12 cellular contexts compared by ENCODE assay signal in genomic region chr3:106560451-106560966, GRCh38.
DNase-seq lines count a peak whose midpoint lies in the region; ATAC-seq and TF ChIP-seq lines count a peak whose summit lies in the region.
"Had no signal": no experiment of that assay in that cellular context is flagged by ENCODE, and none has a peak within 500 bp of the region (broad histone marks: within the 10 kb centered on the region; RNA-seq: fewer than 3 reads in every experiment).

No MANE protein-coding gene starts in this region.

- no peak overlapping the region for H2AFZ ChIP-seq in osteoblast (ENCODE audit: low read length)

- H3K36me3 ChIP-seq in osteoblast (ENCODE audit: insufficient read depth, low read length): no peaks in the 10 kb centered on the region
- H3K36me3 ChIP-seq: uterus had no signal

- peak overlapping the region; percentile 51 for H3K27ac ChIP-seq in osteoblast (ENCODE audit: low read depth, low read length)
- H3K27ac ChIP-seq in dorsolateral prefrontal cortex: no peak overlapping the region
- H3K27ac ChIP-seq: uterus had no signal

- H3K4me3 ChIP-seq in osteoblast (ENCODE audit: insufficient read depth, low read length): no peak overlapping the region
- no peak overlapping the region for H3K4me3 ChIP-seq in dorsolateral prefrontal cortex
- H3K4me3 ChIP-seq: uterus had no signal

- ATAC-seq in GM18868 (IDR thresholded peaks at IDR 0.05; ENCODE audit: unreplicated experiment) (no peak), HG02759 (IDR thresholded peaks at IDR 0.05; ENCODE audit: unreplicated experiment) (no peak)

- H4K20me1 ChIP-seq in osteoblast (ENCODE audit: insufficient read depth, low read length): no peaks in the 10 kb centered on the region

- DNase-seq in ELR (ENCODE audit: low read depth): peak; percentile 86
- DNase-seq in NCI-H460 (ENCODE audit: extremely low read depth, low read depth): peak; percentile 57
- peak; percentile 82 for DNase-seq in dedifferentiated amniotic fluid mesenchymal stem cell (ENCODE audit: extremely low spot score)
- DNase-seq in osteoblast (ENCODE audit: insufficient read length, low spot score, missing footprints): peak; percentile 43
- DNase-seq in dorsolateral prefrontal cortex: no peak
- no peak for DNase-seq in NCI-H1436 treated with DMSO at 0.1 percent for 48 hours (lab: John Stamatoyannopoulos, UW)
- DNase-seq: activated CD8-positive, alpha-beta memory T cell treated with anti-CD3 and anti-CD28 coated beads for 24 hours; head of caudate nucleus; NCI-H2081 treated with DMSO at 0.1 percent for 48 hours; uterus had no signal

- TF ChIP-seq CTCF in osteoblast (IDR thresholded peaks at IDR 0.05; ENCODE audit: extremely low read depth, low read depth, low read length): no peak
- no peak for TF ChIP-seq CTCF in dorsolateral prefrontal cortex (IDR thresholded peaks at IDR 0.05 in 54 of 56, conservative IDR thresholded peaks at IDR 0.05 in 2 of 56; ENCODE audit: low read depth in 1 of 56, partially characterized antibody in 56 of 56)

- H3K79me2 ChIP-seq in osteoblast (ENCODE audit: insufficient read depth, low read length): no peaks in the 10 kb centered on the region

- H3K9me3 ChIP-seq in osteoblast (ENCODE audit: low read depth, low read length): no peaks in the 10 kb centered on the region

- no peaks in the 10 kb centered on the region for H3K27me3 ChIP-seq in osteoblast (ENCODE audit: insufficient read depth, low read length)
- no peaks in the 10 kb centered on the region for H3K27me3 ChIP-seq in dorsolateral prefrontal cortex
- H3K27me3 ChIP-seq: uterus had no signal

- peaks cover 15% of the 10 kb centered on the region for H3K4me1 ChIP-seq in osteoblast (ENCODE audit: insufficient read depth, low read length)
- H3K4me1 ChIP-seq: uterus had no signal

- intact Hi-C loops in dorsolateral prefrontal cortex (cut with DNase I): no loop called here

- H3K4me2 ChIP-seq in osteoblast (ENCODE audit: insufficient read depth, low read length): peak overlapping the region; percentile 5

Comparison
In these comparisons a context has a peak if more than half of its experiments do, and no peak if none do; other contexts are left out.
1. DNase-seq: peak in ELR (single experiment), NCI-H460 (single experiment), dedifferentiated amniotic fluid mesenchymal stem cell (single experiment) and osteoblast (single experiment); none in dorsolateral prefrontal cortex (0 of 10) and NCI-H1436 treated with DMSO at 0.1 percent for 48 hours (single experiment).